Comparison of ENCODE assay signal across 6 cellular contexts in genomic region chr4:148286043-148286442, GRCh38.
"Had no signal": no experiment of that assay in that cellular context is flagged by ENCODE, and none has a peak within 500 bp of the region (broad histone marks: within the 10 kb centered on the region; RNA-seq: fewer than 3 reads in every experiment).

No MANE protein-coding gene starts in this region.

- H2AFZ ChIP-seq: GM23338 had no signal

- DNase-seq: H9, HCEC 1CT, HFFc6, IMR-90 had no signal

- ATAC-seq: GM23338, K562 had no signal

- H3K4me3 ChIP-seq: GM23338, K562 had no signal

- H3K4me2 ChIP-seq: GM23338 had no signal
